ENCODE assay signal across 8 cellular contexts in the genomic region with DNA sequence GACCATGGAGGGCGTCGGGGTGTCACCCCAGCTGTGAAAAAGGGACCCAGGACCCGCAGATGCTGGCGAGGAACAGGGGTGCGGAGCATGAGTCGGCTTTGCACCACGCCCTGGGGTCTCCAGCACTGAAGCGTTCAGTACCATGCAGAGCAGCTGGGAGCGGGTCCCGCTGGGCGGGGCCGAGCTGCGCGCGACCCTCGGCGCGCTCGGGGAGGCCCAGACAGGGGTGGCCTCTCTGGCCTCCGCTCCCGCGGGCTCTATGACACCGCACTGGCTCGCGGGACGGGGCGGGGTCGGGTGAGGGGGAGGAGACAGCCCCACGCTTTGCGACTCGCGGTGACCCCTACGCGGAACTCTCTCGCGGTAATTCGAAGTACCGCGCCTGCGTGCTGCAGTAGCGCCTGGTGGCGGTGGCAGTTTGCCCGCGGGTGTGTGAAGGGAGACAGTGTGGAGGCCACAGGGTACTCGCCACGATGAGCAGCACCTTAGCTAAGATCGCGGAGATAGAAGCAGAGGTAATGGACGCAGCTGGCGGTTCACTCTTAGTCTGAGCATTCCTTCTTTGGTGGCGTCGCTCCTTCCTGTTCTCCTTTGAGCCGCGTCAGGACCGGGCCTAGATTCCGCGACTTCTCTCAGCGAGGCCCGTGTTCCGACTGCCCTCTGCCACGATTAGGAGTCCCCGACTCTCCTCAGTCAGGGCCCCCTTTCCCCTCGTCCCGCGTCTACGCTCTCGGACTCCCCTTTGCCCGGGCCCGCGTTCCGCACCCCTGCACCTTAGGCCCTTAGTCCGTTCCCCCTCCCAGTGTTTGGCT. TPM values are rescaled to one million over a fixed set of nuclear protein-coding genes. Genes with fewer than 3 reads are reported as not detected.
DNase-seq lines count a peak whose midpoint lies in the region; ATAC-seq and TF ChIP-seq lines count a peak whose summit lies in the region.

A gene with protein sequence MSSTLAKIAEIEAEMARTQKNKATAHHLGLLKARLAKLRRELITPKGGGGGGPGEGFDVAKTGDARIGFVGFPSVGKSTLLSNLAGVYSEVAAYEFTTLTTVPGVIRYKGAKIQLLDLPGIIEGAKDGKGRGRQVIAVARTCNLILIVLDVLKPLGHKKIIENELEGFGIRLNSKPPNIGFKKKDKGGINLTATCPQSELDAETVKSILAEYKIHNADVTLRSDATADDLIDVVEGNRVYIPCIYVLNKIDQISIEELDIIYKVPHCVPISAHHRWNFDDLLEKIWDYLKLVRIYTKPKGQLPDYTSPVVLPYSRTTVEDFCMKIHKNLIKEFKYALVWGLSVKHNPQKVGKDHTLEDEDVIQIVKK (plus strand): TSS at position 394 of the 812 bp plus-strand sequence. CDS start 80 bp downstream, at position 474.

- peaks cover 32% of the 10 kb centered on the region for H3K36me3 Mint-ChIP-seq in activated B cell treated with CpG ODN at 0.5 μM for 24 hours (ENCODE audit: low read depth)

- H3K27ac ChIP-seq in caudate nucleus (ENCODE audit: low read depth, low read length), result peak within 1 kb of the TSS; percentile 93

- H3K27ac Mint-ChIP-seq in activated B cell treated with CpG ODN at 0.5 μM for 24 hours, result peak within 1 kb of the TSS; percentile 88

- POLR2A ChIA-PET in activated B cell treated with CpG ODN at 0.5 μM for 24 hours (lab: Charles Lee), result interaction anchor here (0.7 to 4.6 kb wide), 9 partner anchors 16 to 127 kb away, joined by 3 to 66 read pairs (median 3); partner anchors contain the start of genes PATZ1 and SFI1

- CTCF ChIA-PET in activated B cell treated with CpG ODN at 0.5 μM for 24 hours (lab: Charles Lee), result interaction anchor here (1.0 to 2.0 kb wide), 2 partner anchors 55 to 231 kb away, joined by 3 to 8 read pairs; no protein-coding TSS in a partner anchor

- peak within 1 kb of the TSS; percentile 93 for H3K4me3 Mint-ChIP-seq in activated B cell treated with CpG ODN at 0.5 μM for 24 hours

- no peaks in the 10 kb centered on the region for H3K9me3 Mint-ChIP-seq in activated B cell treated with CpG ODN at 0.5 μM for 24 hours

- TF ChIP-seq CTCF in activated B cell treated with CpG ODN at 0.5 μM for 24 hours (IDR thresholded peaks at IDR 0.05), result no peak

- H3K27me3 Mint-ChIP-seq in activated B cell treated with CpG ODN at 0.5 μM for 24 hours, result no peaks in the 10 kb centered on the region

- peak; percentile 99 for DNase-seq in AG08395 (ENCODE audit: low spot score)
- peak; percentile 75 for DNase-seq in NCI-H226
- peak; percentile 97 for DNase-seq in activated B cell treated with CpG ODN at 0.5 μM for 24 hours
- DNase-seq in caudate nucleus (lab: John Stamatoyannopoulos, UW), result peak; percentile 58 to 98 (median 95)
- peak; percentile 98 for DNase-seq in inferior parietal cortex (ENCODE audit: extremely low spot score)
- peak; percentile 92 to 97 for DNase-seq in stimulated activated CD4-positive, alpha-beta T cell treated with anti-CD3 and anti-CD28 coated beads, Interleukin-12 subunit alpha, Interleukin-12 subunit beta, amount 100 ng/mL, for 24 hours (ENCODE audit: low read depth in 2 of 2)

- peaks cover 20% of the 10 kb centered on the region for H3K4me1 Mint-ChIP-seq in activated B cell treated with CpG ODN at 0.5 μM for 24 hours

- peak; percentile 96 for ATAC-seq in GM18909 (IDR thresholded peaks at IDR 0.05; ENCODE audit: poor library complexity, unreplicated experiment)
- peak; percentile 97 for ATAC-seq in HG03175 (IDR thresholded peaks at IDR 0.05; ENCODE audit: unreplicated experiment)
- ATAC-seq in activated B cell treated with CpG ODN at 0.5 μM for 24 hours (ENCODE audit: low read depth), result peak; percentile 98

- intact Hi-C loops in activated B cell treated with CpG ODN at 0.5 μM for 24 hours (cut with micrococcal nuclease), result loop anchor here (1.0 to 5.0 kb wide), 7 partner anchors 52 to 432 kb away; partner anchors contain the start of genes LIMK2, MORC2, PIK3IP1 and PRR14L

RNA-seq across cellular contexts. Expression of the gene that starts here (rescaled TPM):
- 68.5 and 71.1 TPM in 2 replicates for total RNA-seq in activated B cell treated with CpG ODN at 0.5 μM for 24 hours

Comparison
In these comparisons a context has a peak if more than half of its experiments do, and no peak if none do; other contexts are left out.
1. Peak in every context shown above with its lines: DNase-seq, ATAC-seq and H3K27ac ChIP-seq.